ENCODE assay signal across 1 cellular context in the genomic region with DNA sequence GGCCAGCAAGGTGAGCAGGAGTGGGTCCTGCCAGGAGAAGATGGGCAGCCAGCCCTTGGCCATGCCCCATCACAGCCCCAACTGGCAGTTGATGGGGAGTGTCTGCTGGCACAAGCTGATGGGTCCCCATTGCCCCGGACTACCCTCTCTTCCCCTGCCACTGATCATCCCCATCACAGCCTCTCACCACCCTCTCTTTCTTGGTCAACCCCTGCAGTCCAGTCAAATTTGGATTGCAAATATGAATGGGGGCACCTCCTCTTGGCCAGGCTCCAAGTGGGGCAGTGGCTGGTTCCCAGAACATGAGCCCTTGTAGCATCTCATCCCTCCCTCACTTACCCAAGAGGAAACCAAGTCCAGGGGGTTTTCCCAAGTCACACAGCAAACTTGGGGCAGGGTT.
TF ChIP-seq lines count a peak whose summit lies in the region.

No MANE protein-coding gene starts in this region.

TF ChIP-seq in H1, 55 proteins besides CTCF, POLR2A, EP300 and RAD21:
- no peak for TF ChIP-seq SRF (IDR thresholded peaks at IDR 0.05; ENCODE audit: low read depth, low read length)
- no peak for TF ChIP-seq BRCA1 (IDR thresholded peaks at IDR 0.05; ENCODE audit: low read depth, low read length)
- TF ChIP-seq, protein P1, sequence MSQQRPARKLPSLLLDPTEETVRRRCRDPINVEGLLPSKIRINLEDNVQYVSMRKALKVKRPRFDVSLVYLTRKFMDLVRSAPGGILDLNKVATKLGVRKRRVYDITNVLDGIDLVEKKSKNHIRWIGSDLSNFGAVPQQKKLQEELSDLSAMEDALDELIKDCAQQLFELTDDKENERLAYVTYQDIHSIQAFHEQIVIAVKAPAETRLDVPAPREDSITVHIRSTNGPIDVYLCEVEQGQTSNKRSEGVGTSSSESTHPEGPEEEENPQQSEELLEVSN (IDR thresholded peaks at IDR 0.05), result no peak
- TF ChIP-seq CEBPB (IDR thresholded peaks at IDR 0.05; ENCODE audit: low read depth, low read length), result no peak
- TF ChIP-seq RFX5 (IDR thresholded peaks at IDR 0.05; ENCODE audit: borderline replicate concordance, low read depth, low read length), result no peak
- no peak for TF ChIP-seq SP2 (IDR thresholded peaks at IDR 0.05; ENCODE audit: low read length)
- no peak for TF ChIP-seq SAP30 (IDR thresholded peaks at IDR 0.05; ENCODE audit: insufficient read depth, insufficient replicate concordance, low read length)
- TF ChIP-seq SUZ12 (IDR thresholded peaks at IDR 0.05; ENCODE audit: low read length), result no peak
- no peak for TF ChIP-seq CREB1 (IDR thresholded peaks at IDR 0.05)
TF ChIP-seq in H1: peak in this region for 0.
